In the genomic region with DNA sequence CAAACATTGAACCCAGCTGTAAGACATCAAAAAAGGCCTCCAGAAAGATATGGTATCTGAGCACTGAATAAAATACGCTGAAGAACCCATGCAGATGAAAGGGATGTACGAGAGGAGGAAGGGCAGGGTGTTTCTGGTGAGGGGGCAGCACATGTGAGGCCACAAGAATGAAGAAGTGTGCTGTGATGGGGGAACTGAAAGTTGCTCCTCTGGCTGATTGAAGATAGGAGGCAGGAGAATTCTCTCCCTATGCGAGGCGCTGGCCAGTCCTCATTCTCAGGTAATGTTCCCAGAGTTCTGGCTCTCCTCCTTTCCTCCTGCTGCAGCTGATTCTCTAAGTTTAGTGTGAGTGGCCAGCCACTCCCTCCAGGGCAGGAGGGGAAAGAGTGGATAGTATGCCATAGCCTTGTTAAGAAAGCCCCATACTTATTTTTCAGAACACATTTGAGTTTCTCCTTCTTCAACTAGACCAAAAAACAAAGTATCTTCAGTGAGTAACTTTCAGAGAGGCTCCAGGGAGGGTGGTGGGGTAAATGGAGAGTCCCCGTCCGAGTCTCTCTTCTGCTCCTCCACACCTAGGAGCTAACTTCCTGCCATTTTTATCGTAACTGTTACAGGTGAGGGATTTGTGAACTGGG, we compare ENCODE assay signal across 11 cellular contexts. TPM values are rescaled to one million over a fixed set of nuclear protein-coding genes. Genes with fewer than 3 reads are reported as not detected.
DNase-seq lines count a peak whose midpoint lies in the region; ATAC-seq, FAIRE-seq and TF ChIP-seq lines count a peak whose summit lies in the region.
"Had no signal": no experiment of that assay in that cellular context is flagged by ENCODE, and none has a peak within 500 bp of the region (broad histone marks: within the 10 kb centered on the region; RNA-seq: fewer than 3 reads in every experiment).

No MANE protein-coding gene starts in this region.

- no peak overlapping the region for H3K4me3 Mint-ChIP-seq in MCF 10A (ENCODE audit: unreplicated experiment)
- H3K4me3 Mint-ChIP-seq in stimulated activated memory B cell treated with anti-CD40 and anti-IgM and Interleukin-4, amounts not matched to agents 10 μg/mL and 1 μg/mL and 100 μg/mL, for 72 hours, result peak overlapping the region; percentile 3

- DNase-seq in mammary epithelial cell, result no peak
- DNase-seq in MCF 10A (ENCODE audit: unreplicated experiment), result no peak
- DNase-seq in NOMO-1 treated with dmso at 0.1 percent for 144 hours (lab: John Stamatoyannopoulos, UW; ENCODE audit: unreplicated experiment), result peak; percentile 93
- DNase-seq in HTR-8/SVneo (ENCODE audit: insufficient read length, low spot score), result no peak
- DNase-seq in NCI-H1105 treated with DMSO at 0.1 percent for 48 hours (lab: John Stamatoyannopoulos, UW), result no peak
- DNase-seq in thyroid gland, result no peak

- H3K27ac ChIP-seq in mammary epithelial cell (ENCODE audit: insufficient read depth, low read depth, low read length), result no peak overlapping the region
- H3K27ac ChIP-seq in thyroid gland, result no peak overlapping the region
- H3K27ac ChIP-seq: thoracic aorta had no signal

- H3K79me2 ChIP-seq in mammary epithelial cell (ENCODE audit: insufficient read depth, low read length), result no peaks in the 10 kb centered on the region

- H3K9me3 ChIP-seq in mammary epithelial cell (replicated peaks; ENCODE audit: insufficient read depth, low read length) (no peaks in the 10 kb centered on the region), thyroid gland (no peaks in the 10 kb centered on the region)
- H3K9me3 ChIP-seq: A549, heart left ventricle, thoracic aorta had no signal

- H3K4me2 ChIP-seq in mammary epithelial cell (ENCODE audit: insufficient read depth, low read depth, low read length), result peak overlapping the region; percentile 32
- H3K4me2 ChIP-seq: A549 had no signal

- 79% methylated on average over 7 of the region's 7 CpGs for WGBS in mammary epithelial cell (ENCODE audit: low coverage, missing lambda C conversion rate)
- WGBS in thyroid gland, 2 donors, result 44 to 62% methylated on average over 7 of the region's 7 CpGs

- dilution Hi-C loops in mammary epithelial cell (cut with HindIII; ENCODE audit: low sequenced_read_pairs), result no loop called here

- no peaks in the 10 kb centered on the region for H3K36me3 Mint-ChIP-seq in MCF 10A (ENCODE audit: insufficient read depth, unreplicated experiment)
- H3K36me3 Mint-ChIP-seq in stimulated activated memory B cell treated with anti-CD40 and anti-IgM and Interleukin-4, amounts not matched to agents 10 μg/mL and 1 μg/mL and 100 μg/mL, for 72 hours, result no peaks in the 10 kb centered on the region

- H3K4me1 ChIP-seq in mammary epithelial cell (ENCODE audit: insufficient read depth, low read length), result peaks cover 10% of the 10 kb centered on the region
- H3K4me1 ChIP-seq in thyroid gland, result peaks cover 0 to 8% of the 10 kb centered on the region in 2 donors

- CTCF ChIA-PET in mammary epithelial cell (lab: Charles Lee; ENCODE audit: low non-redundant PET) (no interaction called here), MCF 10A (lab: Yijun Ruan, JAX) (interaction anchor here (0.5 to 1.4 kb wide), 3 partner anchors 10 to 147 kb away, joined by 3 to 6 read pairs (median 4); no protein-coding TSS in a partner anchor)

- FAIRE-seq in HTR-8/SVneo (lab: Jason Lieb, UNC), result no peak
- FAIRE-seq: A549 had no signal

- H3K36me3 ChIP-seq in mammary epithelial cell (ENCODE audit: insufficient read depth, low read length) (no peaks in the 10 kb centered on the region), thyroid gland (no peaks in the 10 kb centered on the region)
- H3K36me3 ChIP-seq: heart left ventricle, thoracic aorta had no signal

- no peak for TF ChIP-seq POLR2A in thyroid gland (IDR thresholded peaks at IDR 0.05)

- intact Hi-C loops in mammary epithelial cell (cut with micrococcal nuclease) (no loop called here), MCF 10A (cut with micrococcal nuclease) (no loop called here), thyroid gland (cut with DNase I) (no loop called here)

- H3K4me3 ChIP-seq in mammary epithelial cell (replicated peaks in 1 of 3; ENCODE audit: insufficient read depth in 1 of 3, low read depth in 2 of 3, low read length in 3 of 3) (no peak overlapping the region), thyroid gland (replicated peaks in 1 of 3) (no peak overlapping the region)
- H3K4me3 ChIP-seq: A549, heart left ventricle, thoracic aorta had no signal

- H4K20me1 ChIP-seq in mammary epithelial cell (ENCODE audit: insufficient read depth, low read length), result no peaks in the 10 kb centered on the region

- H3K9ac ChIP-seq in mammary epithelial cell (ENCODE audit: insufficient read depth, low read length), result no peak overlapping the region

- no peaks in the 10 kb centered on the region for H3K9me3 Mint-ChIP-seq in MCF 10A (ENCODE audit: unreplicated experiment)
- H3K9me3 Mint-ChIP-seq in stimulated activated memory B cell treated with anti-CD40 and anti-IgM and Interleukin-4, amounts not matched to agents 10 μg/mL and 1 μg/mL and 100 μg/mL, for 72 hours, result no peaks in the 10 kb centered on the region

- TF ChIP-seq CTCF in mammary epithelial cell (conservative IDR thresholded peaks at IDR 0.05 in 1 of 2, IDR thresholded peaks at IDR 0.05 in 1 of 2; ENCODE audit: extremely low read depth in 1 of 2, insufficient read depth in 1 of 2, low read depth in 1 of 2, low read length in 2 of 2) (no peak), MCF 10A (IDR thresholded peaks at IDR 0.05; ENCODE audit: unreplicated experiment) (no peak), thyroid gland (IDR thresholded peaks at IDR 0.05) (no peak)

- ATAC-seq in HG02870 (IDR thresholded peaks at IDR 0.05; ENCODE audit: unreplicated experiment), result peak; percentile 89
- ATAC-seq in stimulated activated memory B cell treated with anti-CD40 and anti-IgM and Interleukin-4, amounts not matched to agents 10 μg/mL and 1 μg/mL and 100 μg/mL, for 72 hours, result peak; percentile 99

- POLR2A ChIA-PET in MCF 10A (lab: Yijun Ruan, JAX), result no interaction called here

- H3K27me3 Mint-ChIP-seq in MCF 10A (ENCODE audit: insufficient read depth, unreplicated experiment), result no peaks in the 10 kb centered on the region
- no peaks in the 10 kb centered on the region for H3K27me3 Mint-ChIP-seq in stimulated activated memory B cell treated with anti-CD40 and anti-IgM and Interleukin-4, amounts not matched to agents 10 μg/mL and 1 μg/mL and 100 μg/mL, for 72 hours

- peak overlapping the region; percentile 79 for H2AFZ ChIP-seq in mammary epithelial cell (ENCODE audit: low read depth, low read length)

- in situ Hi-C loops in mammary epithelial cell (cut with MboI; ENCODE audit: low sequenced_read_pairs in 2 of 2), result no loop called here

- H3K4me1 Mint-ChIP-seq in MCF 10A (ENCODE audit: insufficient read depth, unreplicated experiment), result peaks cover 6% of the 10 kb centered on the region
- peaks cover 65% of the 10 kb centered on the region for H3K4me1 Mint-ChIP-seq in stimulated activated memory B cell treated with anti-CD40 and anti-IgM and Interleukin-4, amounts not matched to agents 10 μg/mL and 1 μg/mL and 100 μg/mL, for 72 hours

- no peak overlapping the region for H3K27ac Mint-ChIP-seq in MCF 10A (ENCODE audit: low read depth, unreplicated experiment)
- peak overlapping the region; percentile 74 for H3K27ac Mint-ChIP-seq in stimulated activated memory B cell treated with anti-CD40 and anti-IgM and Interleukin-4, amounts not matched to agents 10 μg/mL and 1 μg/mL and 100 μg/mL, for 72 hours

- H3K27me3 ChIP-seq in mammary epithelial cell (ENCODE audit: insufficient read depth, low read length) (no peaks in the 10 kb centered on the region), thyroid gland (no peaks in the 10 kb centered on the region)

- BruUV-seq in mammary epithelial cell (replicated peaks; lab: Mats Ljungman, UMichigan), result no TSS peak
- BruUV-seq in MCF 10A (replicated peaks; lab: Mats Ljungman, UMichigan), result no TSS peak

RNA-seq across cellular contexts. Expression of a gene that starts 26.9 kb away (rescaled TPM):
- total RNA-seq in mammary epithelial cell (100 to 1,000 TPM; 205 to 298 TPM), MCF 10A (2022) (116 and 121 TPM in 2 replicates), thyroid gland (10 to 100 TPM; 19.5 to 56.6 (median 34.6) TPM)
- polyA plus RNA-seq in mammary epithelial cell, result 47.9 TPM
- polyA minus RNA-seq in mammary epithelial cell, result 196 TPM

RNA-seq across cellular contexts. Expression of a gene that starts 38.4 kb away (rescaled TPM):
- total RNA-seq in mammary epithelial cell (1 to 10 TPM in 1 of 2 donors, under 1 TPM in 1; 0.33 to 2.9 TPM), MCF 10A (2022) (1.1 TPM in 2 replicates), thyroid gland (10 to 100 TPM in 1 of 4 donors, 1 to 10 TPM in 2, under 1 TPM in 1; 0.27 to 14.3 (median 2.4) TPM)
- polyA plus RNA-seq in mammary epithelial cell, result 0.97 TPM
- not detected for polyA minus RNA-seq in mammary epithelial cell
